In the genomic region with DNA sequence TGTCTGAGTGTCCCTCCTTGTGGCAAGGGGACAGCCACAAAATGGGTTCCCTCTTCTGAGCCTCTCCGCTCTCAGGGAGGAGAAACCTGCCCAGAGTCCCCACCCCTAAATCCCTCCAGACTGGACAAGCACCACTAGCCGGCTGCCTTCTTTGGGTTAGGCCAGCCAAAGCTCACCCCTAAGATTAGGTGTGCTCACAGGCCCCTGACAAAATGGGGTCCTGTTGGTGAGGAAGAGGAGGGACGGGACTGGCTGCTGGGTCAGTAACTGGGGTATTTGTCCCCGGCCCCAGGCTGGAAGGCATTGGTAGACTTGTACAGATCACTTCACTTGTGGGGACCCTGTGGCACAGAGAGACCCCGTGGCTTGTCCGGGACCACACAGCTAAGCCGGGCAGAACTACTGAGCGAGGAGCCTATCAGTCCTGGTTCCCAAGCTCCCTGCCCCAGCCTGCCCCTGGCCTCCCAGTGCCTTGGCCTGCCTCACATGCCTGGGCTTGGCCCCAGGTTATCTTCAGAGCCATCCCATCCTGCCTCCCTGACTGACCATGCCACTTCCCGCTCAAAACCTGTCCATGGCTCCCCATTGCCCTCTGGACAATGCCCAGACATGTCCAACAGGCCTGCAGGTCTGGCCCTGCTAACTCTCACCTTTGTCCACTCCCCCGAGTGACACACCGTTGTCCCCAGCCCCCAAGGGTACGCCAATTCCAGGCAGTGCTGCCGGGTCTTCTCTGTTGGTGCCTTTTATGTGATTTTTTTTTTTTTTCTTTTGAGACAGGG, we compare ENCODE assay signal across 29 cellular contexts. TPM values are rescaled to one million over a fixed set of nuclear protein-coding genes. Genes with fewer than 3 reads are reported as not detected.
DNase-seq lines count a peak whose midpoint lies in the region; ATAC-seq, FAIRE-seq and TF ChIP-seq lines count a peak whose summit lies in the region.
"Had no signal": no experiment of that assay in that cellular context is flagged by ENCODE, and none has a peak within 500 bp of the region (broad histone marks: within the 10 kb centered on the region; RNA-seq: fewer than 3 reads in every experiment).

No MANE protein-coding gene starts in this region.

- no peaks in the 10 kb centered on the region for H3K9me3 ChIP-seq in T-helper 17 cell (ENCODE audit: control insufficient read depth, low read length, poor library complexity, severe bottlenecking)
- no peaks in the 10 kb centered on the region for H3K9me3 ChIP-seq in HepG2 (ENCODE audit: low read length)
- H3K9me3 ChIP-seq: left ventricle myocardium inferior, right atrium auricular region had no signal

- no peak overlapping the region for H3K9ac ChIP-seq in HepG2 (ENCODE audit: insufficient read depth, low read depth, low read length)

- 92% methylated on average over 13 of the region's 13 CpGs for WGBS in HepG2 (ENCODE audit: low lambda C conversion rate)

- H3K79me2 ChIP-seq in HepG2 (ENCODE audit: insufficient read depth, low read length) = no peaks in the 10 kb centered on the region

- no peak overlapping the region for H3K4me2 ChIP-seq in HepG2 (ENCODE audit: low read depth, low read length)

- no peaks in the 10 kb centered on the region for H3K36me3 Mint-ChIP-seq in activated naive CD8-positive, alpha-beta T cell
- no peaks in the 10 kb centered on the region for H3K36me3 Mint-ChIP-seq in activated naive CD8-positive, alpha-beta T cell treated with anti-CD3 and anti-CD28 coated beads for 36 hours
- peaks cover 2% of the 10 kb centered on the region for H3K36me3 Mint-ChIP-seq in T-helper 17 cell (ENCODE audit: low read depth)
- H3K36me3 Mint-ChIP-seq in stimulated activated effector memory CD8-positive, alpha-beta T cell treated with anti-CD3 and anti-CD28 coated beads, Interleukin-12 subunit alpha, Interleukin-12 subunit beta, amount 100 ng/mL, for 72 hours = no peaks in the 10 kb centered on the region
- H3K36me3 Mint-ChIP-seq: activated naive CD4-positive, alpha-beta T cell treated with anti-CD3 and anti-CD28 coated beads, Interleukin-2, amount 10 ng/mL, durations not matched to agents 7 days and 5 days; type B pancreatic cell had no signal

- peaks cover 11% of the 10 kb centered on the region for H3K4me1 ChIP-seq in HepG2 (ENCODE audit: insufficient read depth, low read length)

- TF ChIP-seq RAD21 in HepG2 (CRISPR knock-in tag; IDR thresholded peaks at IDR 0.05) = no peak

- intact Hi-C loops in HepG2 (cut with micrococcal nuclease; ENCODE audit: unreplicated experiment) = no loop called here

- BruUV-seq in HepG2 (replicated peaks; lab: Mats Ljungman, UMichigan) = no TSS peak

- TF ChIP-seq POLR2A in HepG2 (IDR thresholded peaks at IDR 0.05; ENCODE audit: insufficient read depth in 1 of 2, low read depth in 2 of 2, low read length in 2 of 2) = no peak

- no peak overlapping the region for H3K27ac ChIP-seq in HepG2 (ENCODE audit: extremely low read length, insufficient read depth, low read length)
- H3K27ac ChIP-seq: left ventricle myocardium inferior, right atrium auricular region had no signal

- no peaks in the 10 kb centered on the region for H3K36me3 ChIP-seq in HepG2 (replicated peaks in 1 of 2; ENCODE audit: control insufficient read depth in 1 of 2, insufficient read depth in 2 of 2, low read length in 2 of 2)
- H3K36me3 ChIP-seq: left ventricle myocardium inferior, right atrium auricular region had no signal

- no peak overlapping the region for H2AFZ ChIP-seq in HepG2 (ENCODE audit: low read length)

- no peak for DNase-seq in activated naive CD8-positive, alpha-beta T cell treated with anti-CD3 and anti-CD28 coated beads for 36 hours
- DNase-seq in T-helper 17 cell (no peak), HepG2 (ENCODE audit: low spot score) (no peak), SKM-1 (lab: John Stamatoyannopoulos, UW; ENCODE audit: unreplicated experiment) (no peak), globus pallidus (ENCODE audit: low spot score) (no peak), superior temporal gyrus (ENCODE audit: extremely low spot score) (no peak)
- no peak for DNase-seq in stimulated activated effector memory CD8-positive, alpha-beta T cell treated with anti-CD3 and anti-CD28 coated beads, Interleukin-12 subunit alpha, Interleukin-12 subunit beta, amount 100 ng/mL, for 72 hours (ENCODE audit: low spot score in 2 of 2)
- DNase-seq: activated CD4-positive, alpha-beta T cell treated with anti-CD3 and anti-CD28 coated beads, Interleukin-2, amount 10 ng/mL, durations not matched to agents 24 days and 14 days; activated naive CD4-positive, alpha-beta T cell treated with anti-CD3 and anti-CD28 coated beads, Interleukin-2, amount 10 ng/mL, durations not matched to agents 7 days and 5 days; activated T-cell treated with anti-CD3 and anti-CD28 coated beads, Interleukin-2, amount 50 U/mL, for 48 hours; aorta; cortex of kidney; DND-41; HFFc6; hypothalamus; left ventricle myocardium inferior; MV-4-11; NCI-H1436 treated with DMSO at 0.1 percent for 48 hours; NCI-H446; NCI-H774; RPMI8226; stimulated activated CD4-positive, alpha-beta T cell treated with anti-CD3 and anti-CD28 coated beads, Interleukin-2, amount 100 ng/mL, for 24 hours had no signal

- TF ChIP-seq CTCF in HepG2 (CRISPR knock-in tag; IDR thresholded peaks at IDR 0.05) = no peak

- TF ChIP-seq EP300 in HepG2 (IDR thresholded peaks at IDR 0.05; ENCODE audit: low read depth in 2 of 2, low read length in 2 of 2) (no peak), HepG2 (CRISPR knock-in tag; IDR thresholded peaks at IDR 0.05; ENCODE audit: borderline replicate concordance) (no peak)

- POLR2A ChIA-PET in HepG2 (lab: Yijun Ruan, JAX) = no interaction called here

- H3K27me3 ChIP-seq in HepG2 (ENCODE audit: control insufficient read depth in 1 of 2, insufficient read depth in 2 of 2, low read length in 2 of 2) = peaks cover 0 to 11% of the 10 kb centered on the region in 2 experiments; a peak in 1 of 5 replicates
- H3K27me3 ChIP-seq: right atrium auricular region had no signal

- H3K4me3 ChIP-seq in HepG2 (replicated peaks in 1 of 3; ENCODE audit: insufficient read depth in 1 of 3, low read depth in 2 of 3, low read length in 3 of 3) = no peak overlapping the region
- H3K4me3 ChIP-seq: left ventricle myocardium inferior, right atrium auricular region had no signal

- peaks cover 28% of the 10 kb centered on the region for H3K4me1 Mint-ChIP-seq in activated naive CD8-positive, alpha-beta T cell (ENCODE audit: low read depth)
- peaks cover 21% of the 10 kb centered on the region for H3K4me1 Mint-ChIP-seq in activated naive CD8-positive, alpha-beta T cell treated with anti-CD3 and anti-CD28 coated beads for 36 hours
- H3K4me1 Mint-ChIP-seq in T-helper 17 cell = peaks cover 8% of the 10 kb centered on the region
- H3K4me1 Mint-ChIP-seq in stimulated activated effector memory CD8-positive, alpha-beta T cell treated with anti-CD3 and anti-CD28 coated beads, Interleukin-12 subunit alpha, Interleukin-12 subunit beta, amount 100 ng/mL, for 72 hours = peaks cover 6% of the 10 kb centered on the region
- H3K4me1 Mint-ChIP-seq: nephron had no signal

- H3K27me3 Mint-ChIP-seq in activated naive CD8-positive, alpha-beta T cell = no peaks in the 10 kb centered on the region
- no peaks in the 10 kb centered on the region for H3K27me3 Mint-ChIP-seq in activated naive CD8-positive, alpha-beta T cell treated with anti-CD3 and anti-CD28 coated beads for 36 hours
- peaks cover 20% of the 10 kb centered on the region for H3K27me3 Mint-ChIP-seq in T-helper 17 cell

- ATAC-seq in T-helper 17 cell (no peak), HepG2 (peak; percentile 15)
- ATAC-seq in stimulated activated effector memory CD8-positive, alpha-beta T cell treated with anti-CD3 and anti-CD28 coated beads, Interleukin-12 subunit alpha, Interleukin-12 subunit beta, amount 100 ng/mL, for 72 hours = no peak

- H4K20me1 ChIP-seq in HepG2 (ENCODE audit: insufficient read depth, low read length) = no peaks in the 10 kb centered on the region

- H3K27ac Mint-ChIP-seq in activated naive CD8-positive, alpha-beta T cell = peak overlapping the region; percentile 22
- H3K27ac Mint-ChIP-seq in activated naive CD8-positive, alpha-beta T cell treated with anti-CD3 and anti-CD28 coated beads for 36 hours = no peak overlapping the region
- peak overlapping the region; percentile 32 for H3K27ac Mint-ChIP-seq in T-helper 17 cell
- peak overlapping the region; percentile 43 for H3K27ac Mint-ChIP-seq in stimulated activated effector memory CD8-positive, alpha-beta T cell treated with anti-CD3 and anti-CD28 coated beads, Interleukin-12 subunit alpha, Interleukin-12 subunit beta, amount 100 ng/mL, for 72 hours
- H3K27ac Mint-ChIP-seq: activated CD4-positive, alpha-beta T cell treated with anti-CD3 and anti-CD28 coated beads, Interleukin-2, amount 10 ng/mL, durations not matched to agents 24 days and 14 days; activated naive CD4-positive, alpha-beta T cell treated with anti-CD3 and anti-CD28 coated beads, Interleukin-2, amount 10 ng/mL, durations not matched to agents 7 days and 5 days; HFFc6; nephron; T-helper 1 cell treated with Interleukin-12 subunit alpha and Interleukin-12 subunit beta and Interleukin-4 antibody, amounts not matched to agents 30 μg/mL and 1 μg/mL, for 36 hours; type B pancreatic cell had no signal

- CTCF ChIA-PET in HepG2 (lab: Yijun Ruan, JAX; ENCODE audit: low intra/inter-chr PET ratio, low total read pairs) = no interaction called here

- no peaks in the 10 kb centered on the region for H3K9me3 Mint-ChIP-seq in activated naive CD8-positive, alpha-beta T cell (ENCODE audit: low read depth)
- H3K9me3 Mint-ChIP-seq in activated naive CD8-positive, alpha-beta T cell treated with anti-CD3 and anti-CD28 coated beads for 36 hours = no peaks in the 10 kb centered on the region
- H3K9me3 Mint-ChIP-seq in stimulated activated effector memory CD8-positive, alpha-beta T cell treated with anti-CD3 and anti-CD28 coated beads, Interleukin-12 subunit alpha, Interleukin-12 subunit beta, amount 100 ng/mL, for 72 hours = no peaks in the 10 kb centered on the region
- H3K9me3 Mint-ChIP-seq: activated CD4-positive, alpha-beta T cell treated with anti-CD3 and anti-CD28 coated beads, Interleukin-2, amount 10 ng/mL, durations not matched to agents 24 days and 14 days; activated naive CD4-positive, alpha-beta T cell treated with anti-CD3 and anti-CD28 coated beads, Interleukin-2, amount 10 ng/mL, durations not matched to agents 7 days and 5 days; HFFc6; nephron; T-helper 1 cell treated with Interleukin-12 subunit alpha and Interleukin-12 subunit beta and Interleukin-4 antibody, amounts not matched to agents 30 μg/mL and 1 μg/mL, for 36 hours; type B pancreatic cell had no signal

- in situ Hi-C loops in HepG2 (cut with HindIII; ENCODE audit: extremely low pct_ligation_motif_present, low pct_unique_long_range_greater_than_20kb) = no loop called here

- H3K4me3 Mint-ChIP-seq in activated naive CD8-positive, alpha-beta T cell = no peak overlapping the region
- H3K4me3 Mint-ChIP-seq in activated naive CD8-positive, alpha-beta T cell treated with anti-CD3 and anti-CD28 coated beads for 36 hours = no peak overlapping the region
- peak overlapping the region; percentile 45 for H3K4me3 Mint-ChIP-seq in T-helper 17 cell
- H3K4me3 Mint-ChIP-seq in stimulated activated effector memory CD8-positive, alpha-beta T cell treated with anti-CD3 and anti-CD28 coated beads, Interleukin-12 subunit alpha, Interleukin-12 subunit beta, amount 100 ng/mL, for 72 hours = no peak overlapping the region
- H3K4me3 Mint-ChIP-seq: activated CD4-positive, alpha-beta T cell treated with anti-CD3 and anti-CD28 coated beads, Interleukin-2, amount 10 ng/mL, durations not matched to agents 24 days and 14 days; activated naive CD4-positive, alpha-beta T cell treated with anti-CD3 and anti-CD28 coated beads, Interleukin-2, amount 10 ng/mL, durations not matched to agents 7 days and 5 days; HFFc6; T-helper 1 cell treated with Interleukin-12 subunit alpha and Interleukin-12 subunit beta and Interleukin-4 antibody, amounts not matched to agents 30 μg/mL and 1 μg/mL, for 36 hours; type B pancreatic cell had no signal

- FAIRE-seq in HepG2 (lab: Jason Lieb, UNC) = no peak

RNA-seq across cellular contexts. Expression of gene AVP, which starts 10.5 kb away (rescaled TPM):
- total RNA-seq in activated naive CD8-positive, alpha-beta T cell treated with anti-CD3 and anti-CD28 coated beads for 36 hours = not detected
- total RNA-seq in T-helper 17 cell (not detected), HepG2 (2016; rRNA removed; fragmentation: Illumina TruSeq; extraction: Trizol) (not detected in 2 replicates)
- total RNA-seq in HepG2 (2016; cell fraction: cytosol; rRNA removed; fragmentation: Illumina TruSeq; extraction: Trizol; ENCODE audit: low read depth) = not detected in 2 replicates
- not detected in 2 replicates for total RNA-seq in HepG2 (2016; cell fraction: insoluble cytoplasmic fraction; rRNA removed; fragmentation: Illumina TruSeq; extraction: Trizol)
- total RNA-seq in HepG2 (2016; cell fraction: membrane; rRNA removed; fragmentation: Illumina TruSeq; extraction: Trizol) = not detected in 2 replicates
- not detected in 2 replicates for total RNA-seq in HepG2 (2016; cell fraction: nucleus; rRNA removed; fragmentation: Illumina TruSeq; extraction: Trizol)
- polyA plus RNA-seq in HepG2 (2011; rRNA removed) = 0.12 and 0.21 TPM in 2 replicates
- polyA plus RNA-seq in HepG2 (2011; cell fraction: cytosol; rRNA removed) = 0.22 and 0.74 TPM in 2 replicates
- 0.37 and 0.38 TPM in 2 replicates for polyA plus RNA-seq in HepG2 (2011; cell fraction: nucleus; rRNA removed)
- polyA plus RNA-seq in HepG2 (2012) = not detected in 2 replicates
- not detected in 2 replicates for polyA plus RNA-seq in HepG2 (2016; cell fraction: cytosol; fragmentation: Illumina TruSeq; extraction: Trizol; ENCODE audit: low read depth)
- not detected in 2 replicates for polyA plus RNA-seq in HepG2 (2016; cell fraction: insoluble cytoplasmic fraction; fragmentation: Illumina TruSeq; extraction: Trizol; ENCODE audit: low read depth)
- not detected in 2 replicates for polyA plus RNA-seq in HepG2 (2016; cell fraction: membrane; fragmentation: Illumina TruSeq; extraction: Trizol; ENCODE audit: low read depth)
- not detected in 2 replicates for polyA plus RNA-seq in HepG2 (2016; cell fraction: nucleus; fragmentation: Illumina TruSeq; extraction: Trizol; ENCODE audit: insufficient read depth, low read depth)
- polyA minus RNA-seq in HepG2 (2011; rRNA and poly(A)+ RNA removed; ENCODE audit: low replicate concordance) = not detected in 2 replicates
- not detected in 2 replicates for polyA minus RNA-seq in HepG2 (2011; cell fraction: cytosol; rRNA and poly(A)+ RNA removed)
- not detected in 2 replicates for polyA minus RNA-seq in HepG2 (2011; cell fraction: nucleus; rRNA and poly(A)+ RNA removed)
- total RNA-seq: activated CD4-positive, alpha-beta T cell treated with anti-CD3 and anti-CD28 coated beads, Interleukin-2, amount 10 ng/mL, durations not matched to agents 24 days and 14 days; aorta; cardiac septum; HFFc6; right atrium auricular region had no signal
- polyA plus RNA-seq: aorta, BJ had no signal

RNA-seq across cellular contexts. Expression of gene OXT, which starts 23.6 kb away (rescaled TPM):
- total RNA-seq in activated naive CD8-positive, alpha-beta T cell treated with anti-CD3 and anti-CD28 coated beads for 36 hours = under 1 TPM in 1 of 2 experiments, not detected in 1; 0.47 TPM
- total RNA-seq in T-helper 17 cell = under 1 TPM in 1 of 2 donors, not detected in 1; 0.62 TPM
- not detected in 2 replicates for total RNA-seq in HepG2 (2016; rRNA removed; fragmentation: Illumina TruSeq; extraction: Trizol)
- not detected in 2 replicates for total RNA-seq in HepG2 (2016; cell fraction: cytosol; rRNA removed; fragmentation: Illumina TruSeq; extraction: Trizol; ENCODE audit: low read depth)
- not detected in 2 replicates for total RNA-seq in HepG2 (2016; cell fraction: insoluble cytoplasmic fraction; rRNA removed; fragmentation: Illumina TruSeq; extraction: Trizol)
- not detected in 2 replicates for total RNA-seq in HepG2 (2016; cell fraction: membrane; rRNA removed; fragmentation: Illumina TruSeq; extraction: Trizol)
- not detected in 2 replicates for total RNA-seq in HepG2 (2016; cell fraction: nucleus; rRNA removed; fragmentation: Illumina TruSeq; extraction: Trizol)
- not detected in 2 replicates for polyA plus RNA-seq in HepG2 (2011; rRNA removed)
- polyA plus RNA-seq in HepG2 (2011; cell fraction: cytosol; rRNA removed) = not detected in 2 replicates
- polyA plus RNA-seq in HepG2 (2011; cell fraction: nucleus; rRNA removed) = not detected in 2 replicates
- not detected in 2 replicates for polyA plus RNA-seq in HepG2 (2012)
- not detected in 2 replicates for polyA plus RNA-seq in HepG2 (2016; cell fraction: cytosol; fragmentation: Illumina TruSeq; extraction: Trizol; ENCODE audit: low read depth)
- not detected in 2 replicates for polyA plus RNA-seq in HepG2 (2016; cell fraction: insoluble cytoplasmic fraction; fragmentation: Illumina TruSeq; extraction: Trizol; ENCODE audit: low read depth)
- polyA plus RNA-seq in HepG2 (2016; cell fraction: membrane; fragmentation: Illumina TruSeq; extraction: Trizol; ENCODE audit: low read depth) = not detected in 2 replicates
- polyA plus RNA-seq in HepG2 (2016; cell fraction: nucleus; fragmentation: Illumina TruSeq; extraction: Trizol; ENCODE audit: insufficient read depth, low read depth) = not detected in 2 replicates
- polyA minus RNA-seq in HepG2 (2011; rRNA and poly(A)+ RNA removed; ENCODE audit: low replicate concordance) = not detected in 2 replicates
- not detected in 2 replicates for polyA minus RNA-seq in HepG2 (2011; cell fraction: cytosol; rRNA and poly(A)+ RNA removed)
- polyA minus RNA-seq in HepG2 (2011; cell fraction: nucleus; rRNA and poly(A)+ RNA removed) = not detected in 2 replicates
- total RNA-seq: activated CD4-positive, alpha-beta T cell treated with anti-CD3 and anti-CD28 coated beads, Interleukin-2, amount 10 ng/mL, durations not matched to agents 24 days and 14 days; aorta; cardiac septum; HFFc6; left ventricle myocardium inferior; right atrium auricular region had no signal
- polyA plus RNA-seq: BJ had no signal

RNA-seq across cellular contexts. Expression of gene MRPS26, which starts 49.2 kb away (rescaled TPM):
- total RNA-seq in activated naive CD8-positive, alpha-beta T cell treated with anti-CD3 and anti-CD28 coated beads for 36 hours = 10 to 100 TPM; 70.9 to 72.4 TPM
- total RNA-seq in T-helper 17 cell = 10 to 100 TPM; 16.8 to 17.2 TPM
- 187 and 201 TPM in 2 replicates for total RNA-seq in HepG2 (2016; rRNA removed; fragmentation: Illumina TruSeq; extraction: Trizol)
- total RNA-seq in HepG2 (2016; cell fraction: cytosol; rRNA removed; fragmentation: Illumina TruSeq; extraction: Trizol; ENCODE audit: low read depth) = 73.7 and 85.4 TPM in 2 replicates
- total RNA-seq in HepG2 (2016; cell fraction: insoluble cytoplasmic fraction; rRNA removed; fragmentation: Illumina TruSeq; extraction: Trizol) = 186 and 201 TPM in 2 replicates
- 110 and 125 TPM in 2 replicates for total RNA-seq in HepG2 (2016; cell fraction: membrane; rRNA removed; fragmentation: Illumina TruSeq; extraction: Trizol)
- total RNA-seq in HepG2 (2016; cell fraction: nucleus; rRNA removed; fragmentation: Illumina TruSeq; extraction: Trizol) = 63.7 and 71.2 TPM in 2 replicates
- polyA plus RNA-seq in HepG2 (2011; rRNA removed) = 89.8 and 96.6 TPM in 2 replicates
- 91.9 and 140 TPM in 2 replicates for polyA plus RNA-seq in HepG2 (2011; cell fraction: cytosol; rRNA removed)
- polyA plus RNA-seq in HepG2 (2011; cell fraction: nucleus; rRNA removed) = 52.3 and 57.4 TPM in 2 replicates
- polyA plus RNA-seq in HepG2 (2012) = 67.7 and 77.8 TPM in 2 replicates
- polyA plus RNA-seq in HepG2 (2016; cell fraction: cytosol; fragmentation: Illumina TruSeq; extraction: Trizol; ENCODE audit: low read depth) = 65.7 and 79.0 TPM in 2 replicates
- polyA plus RNA-seq in HepG2 (2016; cell fraction: insoluble cytoplasmic fraction; fragmentation: Illumina TruSeq; extraction: Trizol; ENCODE audit: low read depth) = 195 and 204 TPM in 2 replicates
- polyA plus RNA-seq in HepG2 (2016; cell fraction: membrane; fragmentation: Illumina TruSeq; extraction: Trizol; ENCODE audit: low read depth) = 80.8 and 93.5 TPM in 2 replicates
- polyA plus RNA-seq in HepG2 (2016; cell fraction: nucleus; fragmentation: Illumina TruSeq; extraction: Trizol; ENCODE audit: insufficient read depth, low read depth) = 120 and 125 TPM in 2 replicates
- polyA minus RNA-seq in HepG2 (2011; rRNA and poly(A)+ RNA removed; ENCODE audit: low replicate concordance) = 22.4 and 55.0 TPM in 2 replicates
- polyA minus RNA-seq in HepG2 (2011; cell fraction: cytosol; rRNA and poly(A)+ RNA removed) = 24.7 and 35.9 TPM in 2 replicates
- 13.3 and 16.5 TPM in 2 replicates for polyA minus RNA-seq in HepG2 (2011; cell fraction: nucleus; rRNA and poly(A)+ RNA removed)

RNA-seq across cellular contexts. Expression of gene GNRH2, which starts 51.6 kb away (rescaled TPM):
- total RNA-seq in activated naive CD8-positive, alpha-beta T cell treated with anti-CD3 and anti-CD28 coated beads for 36 hours = 1 to 10 TPM in 1 of 2 experiments, under 1 TPM in 1; 0.87 to 1.1 TPM
- total RNA-seq in T-helper 17 cell (under 1 TPM; 0.92 to 0.94 TPM), HepG2 (2016; rRNA removed; fragmentation: Illumina TruSeq; extraction: Trizol) (not detected in 2 replicates)
- not detected in 2 replicates for total RNA-seq in HepG2 (2016; cell fraction: cytosol; rRNA removed; fragmentation: Illumina TruSeq; extraction: Trizol; ENCODE audit: low read depth)
- total RNA-seq in HepG2 (2016; cell fraction: insoluble cytoplasmic fraction; rRNA removed; fragmentation: Illumina TruSeq; extraction: Trizol) = 0.22 TPM in 1 of 2 replicates, not detected in the other
- total RNA-seq in HepG2 (2016; cell fraction: membrane; rRNA removed; fragmentation: Illumina TruSeq; extraction: Trizol) = not detected in 2 replicates
- 0.72 and 1.5 TPM in 2 replicates for total RNA-seq in HepG2 (2016; cell fraction: nucleus; rRNA removed; fragmentation: Illumina TruSeq; extraction: Trizol)
- polyA plus RNA-seq in HepG2 (2011; rRNA removed) = 0.22 and 0.28 TPM in 2 replicates
- polyA plus RNA-seq in HepG2 (2011; cell fraction: cytosol; rRNA removed) = not detected in 2 replicates
- 2.9 and 3.0 TPM in 2 replicates for polyA plus RNA-seq in HepG2 (2011; cell fraction: nucleus; rRNA removed)
- 0.37 TPM in 1 of 2 replicates, not detected in the other for polyA plus RNA-seq in HepG2 (2012)
- polyA plus RNA-seq in HepG2 (2016; cell fraction: cytosol; fragmentation: Illumina TruSeq; extraction: Trizol; ENCODE audit: low read depth) = not detected in 2 replicates
- not detected in 2 replicates for polyA plus RNA-seq in HepG2 (2016; cell fraction: insoluble cytoplasmic fraction; fragmentation: Illumina TruSeq; extraction: Trizol; ENCODE audit: low read depth)
- polyA plus RNA-seq in HepG2 (2016; cell fraction: membrane; fragmentation: Illumina TruSeq; extraction: Trizol; ENCODE audit: low read depth) = not detected in 2 replicates
- 0.96 and 1.2 TPM in 2 replicates for polyA plus RNA-seq in HepG2 (2016; cell fraction: nucleus; fragmentation: Illumina TruSeq; extraction: Trizol; ENCODE audit: insufficient read depth, low read depth)
- 0.21 and 1.1 TPM in 2 replicates for polyA minus RNA-seq in HepG2 (2011; rRNA and poly(A)+ RNA removed; ENCODE audit: low replicate concordance)
- polyA minus RNA-seq in HepG2 (2011; cell fraction: cytosol; rRNA and poly(A)+ RNA removed) = not detected in 2 replicates
- polyA minus RNA-seq in HepG2 (2011; cell fraction: nucleus; rRNA and poly(A)+ RNA removed) = 5.0 and 7.0 TPM in 2 replicates
- total RNA-seq: cardiac septum, left ventricle myocardium inferior, right atrium auricular region had no signal
- polyA plus RNA-seq: BJ had no signal
